In genomic region chr6:21992178-21992967, GRCh38 we compare ENCODE assay signal across 12 cellular contexts.
DNase-seq lines count a peak whose midpoint lies in the region; ATAC-seq, FAIRE-seq and TF ChIP-seq lines count a peak whose summit lies in the region.
"Had no signal": no experiment of that assay in that cellular context is flagged by ENCODE, and none has a peak within 500 bp of the region (broad histone marks: within the 10 kb centered on the region; RNA-seq: fewer than 3 reads in every experiment).

No MANE protein-coding gene starts in this region.

- H3K27me3 ChIP-seq in bronchial epithelial cell (ENCODE audit: control insufficient read depth, insufficient read depth, low read length) (no peaks in the 10 kb centered on the region), tibial nerve (no peaks in the 10 kb centered on the region)

- TF ChIP-seq POLR2A in GM12892 (IDR thresholded peaks at IDR 0.05; ENCODE audit: low read depth, low read length) = no peak
- no peak for TF ChIP-seq POLR2A in tibial nerve (IDR thresholded peaks at IDR 0.05)

- H3K36me3 Mint-ChIP-seq in activated CD4-positive, alpha-beta T cell treated with anti-CD3 and anti-CD28 coated beads, Interleukin-2, amount 10 ng/mL, durations not matched to agents 7 days and 5 days (ENCODE audit: low read depth) = no peaks in the 10 kb centered on the region

- 83 to 84% methylated on average over 6 of the region's 6 CpGs for WGBS in tibial nerve, 2 donors

- no peaks in the 10 kb centered on the region for H3K9me3 ChIP-seq in tibial nerve

- CTCF ChIA-PET in activated CD4-positive, alpha-beta T cell treated with anti-CD3 and anti-CD28 coated beads, Interleukin-2, amount 10 ng/mL, durations not matched to agents 7 days and 5 days (lab: Charles Lee) = no interaction called here

- H3K27me3 Mint-ChIP-seq in activated CD4-positive, alpha-beta T cell treated with anti-CD3 and anti-CD28 coated beads, Interleukin-2, amount 10 ng/mL, durations not matched to agents 7 days and 5 days = no peaks in the 10 kb centered on the region

- no peak for ATAC-seq in HG03439 (IDR thresholded peaks at IDR 0.05; ENCODE audit: unreplicated experiment)

- no peaks in the 10 kb centered on the region for H3K9me3 Mint-ChIP-seq in activated CD4-positive, alpha-beta T cell treated with anti-CD3 and anti-CD28 coated beads, Interleukin-2, amount 10 ng/mL, durations not matched to agents 7 days and 5 days

- H3K27ac ChIP-seq in tibial nerve = no peak overlapping the region

- H3K4me1 ChIP-seq in tibial nerve = peaks cover 0 to 12% (median 5%) of the 10 kb centered on the region in 4 donors

- H3K36me3 ChIP-seq in bronchial epithelial cell (ENCODE audit: control insufficient read depth, insufficient read depth, low read length) = no peaks in the 10 kb centered on the region
- no peaks in the 10 kb centered on the region for H3K36me3 ChIP-seq in tibial nerve

- no peak overlapping the region for H3K27ac Mint-ChIP-seq in activated CD4-positive, alpha-beta T cell treated with anti-CD3 and anti-CD28 coated beads, Interleukin-2, amount 10 ng/mL, durations not matched to agents 7 days and 5 days

- FAIRE-seq in bronchial epithelial cell (lab: Jason Lieb, UNC) = no peak
- FAIRE-seq in GM12892 (lab: Jason Lieb, UNC) = no peak

- no peak overlapping the region for H3K4me3 ChIP-seq in bronchial epithelial cell (ENCODE audit: low read depth, low read length)
- H3K4me3 ChIP-seq in tibial nerve = no peak overlapping the region

- peak; percentile 12 for DNase-seq in activated CD4-positive, alpha-beta T cell treated with anti-CD3 and anti-CD28 coated beads, Interleukin-2, amount 10 ng/mL, durations not matched to agents 7 days and 5 days
- DNase-seq in activated CD4-positive, alpha-beta T cell treated with anti-CD3 and anti-CD28 coated beads for 4 hours = no peak
- DNase-seq in NCI-H82 (lab: John Stamatoyannopoulos, UW) = peak; percentile 91
- peak; percentile 63 for DNase-seq in bronchial epithelial cell (ENCODE audit: low read depth)
- DNase-seq in renal cortical epithelial cell (ENCODE audit: low read depth) = peak; percentile 14
- DNase-seq in GM12892 (ENCODE audit: insufficient read length) = no peak
- DNase-seq in tibial nerve (ENCODE audit: low spot score in 2 of 2) = no peak
- DNase-seq: ACHN, NCI-H1930, nucleus accumbens, SHP77 treated with DMSO at 0.1 percent for 48 hours had no signal

- no peak for TF ChIP-seq CTCF in bronchial epithelial cell (IDR thresholded peaks at IDR 0.05; ENCODE audit: insufficient read depth, low read length, severe bottlenecking)
- no peak for TF ChIP-seq CTCF in tibial nerve (IDR thresholded peaks at IDR 0.05)

- TF ChIP-seq EP300 in tibial nerve (IDR thresholded peaks at IDR 0.05) = no peak

- H3K4me3 Mint-ChIP-seq in activated CD4-positive, alpha-beta T cell treated with anti-CD3 and anti-CD28 coated beads, Interleukin-2, amount 10 ng/mL, durations not matched to agents 7 days and 5 days = no peak overlapping the region

- POLR2A ChIA-PET in activated CD4-positive, alpha-beta T cell treated with anti-CD3 and anti-CD28 coated beads, Interleukin-2, amount 10 ng/mL, durations not matched to agents 7 days and 5 days (lab: Charles Lee) = no interaction called here

- peaks cover 13% of the 10 kb centered on the region for H3K4me1 Mint-ChIP-seq in activated CD4-positive, alpha-beta T cell treated with anti-CD3 and anti-CD28 coated beads, Interleukin-2, amount 10 ng/mL, durations not matched to agents 7 days and 5 days

Comparison
In these comparisons a context has a peak if more than half of its experiments do, and no peak if none do; other contexts are left out.
1. DNase-seq: peak in activated CD4-positive, alpha-beta T cell treated with anti-CD3 and anti-CD28 coated beads, Interleukin-2, amount 10 ng/mL, durations not matched to agents 7 days and 5 days (single experiment), NCI-H82 (single experiment), bronchial epithelial cell (single experiment) and renal cortical epithelial cell (single experiment); none in activated CD4-positive, alpha-beta T cell treated with anti-CD3 and anti-CD28 coated beads for 4 hours (0 of 2), GM12892 (single experiment) and tibial nerve (0 of 2).